ENCODE assay signal across 11 cellular contexts in genomic region chr1:198175418-198176170, GRCh38. TPM values are rescaled to one million over a fixed set of nuclear protein-coding genes. Genes with fewer than 3 reads are reported as not detected.
DNase-seq lines count a peak whose midpoint lies in the region; ATAC-seq and TF ChIP-seq lines count a peak whose summit lies in the region.
"Had no signal": no experiment of that assay in that cellular context is flagged by ENCODE, and none has a peak within 500 bp of the region (broad histone marks: within the 10 kb centered on the region; RNA-seq: fewer than 3 reads in every experiment).

No MANE protein-coding gene starts in this region.

- ATAC-seq in HG03354 (IDR thresholded peaks at IDR 0.05; ENCODE audit: poor library complexity, severe bottlenecking, unreplicated experiment) (peak; percentile 86), upper lobe of right lung (no peak)

- H3K4me3 Mint-ChIP-seq in activated naive CD4-positive, alpha-beta T cell treated with anti-CD3 and anti-CD28 coated beads, Interleukin-2, amount 10 ng/mL, durations not matched to agents 7 days and 5 days = peak overlapping the region; percentile 4
- H3K4me3 Mint-ChIP-seq: brain had no signal

- H3K27me3 ChIP-seq in upper lobe of right lung (no peaks in the 10 kb centered on the region), tibial artery (no peaks in the 10 kb centered on the region)

- intact Hi-C loops in upper lobe of right lung (cut with DNase I) = no loop called here
- intact Hi-C loops in tibial artery (cut with DNase I; ENCODE audit: low total_unique reads) = no loop called here

- H3K36me3 ChIP-seq in upper lobe of right lung (no peaks in the 10 kb centered on the region), tibial artery (no peaks in the 10 kb centered on the region)

- H3K27me3 Mint-ChIP-seq in activated naive CD4-positive, alpha-beta T cell treated with anti-CD3 and anti-CD28 coated beads, Interleukin-2, amount 10 ng/mL, durations not matched to agents 7 days and 5 days = no peaks in the 10 kb centered on the region
- H3K27me3 Mint-ChIP-seq: brain had no signal

- H3K27ac ChIP-seq in upper lobe of right lung (peak overlapping the region; percentile 37), tibial artery (no peak overlapping the region)
- H3K27ac ChIP-seq: parathyroid adenoma had no signal

- no peaks in the 10 kb centered on the region for H3K36me3 Mint-ChIP-seq in activated naive CD4-positive, alpha-beta T cell treated with anti-CD3 and anti-CD28 coated beads, Interleukin-2, amount 10 ng/mL, durations not matched to agents 7 days and 5 days
- H3K36me3 Mint-ChIP-seq: brain had no signal

- DNase-seq in activated naive CD4-positive, alpha-beta T cell treated with anti-CD3 and anti-CD28 coated beads, Interleukin-2, amount 10 ng/mL, durations not matched to agents 7 days and 5 days = no peak
- DNase-seq in activated naive CD4-positive, alpha-beta T cell treated with Interleukin-2 at 50 U/mL for 16 hours = no peak
- DNase-seq in cardiac fibroblast (ENCODE audit: low read depth in 2 of 2) = peak; percentile 54 to 67
- DNase-seq in upper lobe of right lung = no peak
- DNase-seq in SIG-M5 (lab: John Stamatoyannopoulos, UW) = no peak
- DNase-seq in NCI-H2171 treated with DMSO at 0.1 percent for 48 hours (lab: John Stamatoyannopoulos, UW) = no peak
- no peak for DNase-seq in tibial artery
- DNase-seq: C1 segment of cervical spinal cord had no signal

- H3K4me1 Mint-ChIP-seq in activated naive CD4-positive, alpha-beta T cell treated with anti-CD3 and anti-CD28 coated beads, Interleukin-2, amount 10 ng/mL, durations not matched to agents 7 days and 5 days = peaks cover 85% of the 10 kb centered on the region

- CTCF ChIA-PET in activated naive CD4-positive, alpha-beta T cell treated with anti-CD3 and anti-CD28 coated beads, Interleukin-2, amount 10 ng/mL, durations not matched to agents 7 days and 5 days (lab: Charles Lee) = no interaction called here

- H3K9me3 ChIP-seq in upper lobe of right lung (no peaks in the 10 kb centered on the region), tibial artery (no peaks in the 10 kb centered on the region)

- TF ChIP-seq CTCF in cardiac fibroblast (IDR thresholded peaks at IDR 0.05; ENCODE audit: low read depth, low read length) (no peak), upper lobe of right lung (IDR thresholded peaks at IDR 0.05) (no peak), tibial artery (IDR thresholded peaks at IDR 0.05) (no peak)

- no peak overlapping the region for H3K4me3 ChIP-seq in cardiac fibroblast (replicated peaks in 1 of 2; ENCODE audit: low read depth in 2 of 2, low read length in 2 of 2)
- H3K4me3 ChIP-seq in upper lobe of right lung = no peak overlapping the region
- no peak overlapping the region for H3K4me3 ChIP-seq in tibial artery

- peak overlapping the region; percentile 69 for H3K27ac Mint-ChIP-seq in activated naive CD4-positive, alpha-beta T cell treated with anti-CD3 and anti-CD28 coated beads, Interleukin-2, amount 10 ng/mL, durations not matched to agents 7 days and 5 days

- H3K4me1 ChIP-seq in upper lobe of right lung (peaks cover 66% of the 10 kb centered on the region), tibial artery (peaks cover 0 to 94% (median 33%) of the 10 kb centered on the region in 4 donors)
- H3K4me1 ChIP-seq: parathyroid adenoma had no signal

- H3K9me3 Mint-ChIP-seq in activated naive CD4-positive, alpha-beta T cell treated with anti-CD3 and anti-CD28 coated beads, Interleukin-2, amount 10 ng/mL, durations not matched to agents 7 days and 5 days = no peaks in the 10 kb centered on the region
- H3K9me3 Mint-ChIP-seq: brain had no signal

RNA-seq across cellular contexts. Expression of gene NEK7, which starts 18.8 kb away (rescaled TPM):
- 96.9 TPM for total RNA-seq in upper lobe of right lung

Comparison
In these comparisons a context has a peak if more than half of its experiments do, and no peak if none do; other contexts are left out.
1. DNase-seq: peak in cardiac fibroblast (2 of 2); none in activated naive CD4-positive, alpha-beta T cell treated with anti-CD3 and anti-CD28 coated beads, Interleukin-2, amount 10 ng/mL, durations not matched to agents 7 days and 5 days (single experiment), activated naive CD4-positive, alpha-beta T cell treated with Interleukin-2 at 50 U/mL for 16 hours (single experiment), upper lobe of right lung (single experiment), SIG-M5 (single experiment), NCI-H2171 treated with DMSO at 0.1 percent for 48 hours (single experiment) and tibial artery (0 of 2).